ENCODE assay signal across 8 cellular contexts in the genomic region with DNA sequence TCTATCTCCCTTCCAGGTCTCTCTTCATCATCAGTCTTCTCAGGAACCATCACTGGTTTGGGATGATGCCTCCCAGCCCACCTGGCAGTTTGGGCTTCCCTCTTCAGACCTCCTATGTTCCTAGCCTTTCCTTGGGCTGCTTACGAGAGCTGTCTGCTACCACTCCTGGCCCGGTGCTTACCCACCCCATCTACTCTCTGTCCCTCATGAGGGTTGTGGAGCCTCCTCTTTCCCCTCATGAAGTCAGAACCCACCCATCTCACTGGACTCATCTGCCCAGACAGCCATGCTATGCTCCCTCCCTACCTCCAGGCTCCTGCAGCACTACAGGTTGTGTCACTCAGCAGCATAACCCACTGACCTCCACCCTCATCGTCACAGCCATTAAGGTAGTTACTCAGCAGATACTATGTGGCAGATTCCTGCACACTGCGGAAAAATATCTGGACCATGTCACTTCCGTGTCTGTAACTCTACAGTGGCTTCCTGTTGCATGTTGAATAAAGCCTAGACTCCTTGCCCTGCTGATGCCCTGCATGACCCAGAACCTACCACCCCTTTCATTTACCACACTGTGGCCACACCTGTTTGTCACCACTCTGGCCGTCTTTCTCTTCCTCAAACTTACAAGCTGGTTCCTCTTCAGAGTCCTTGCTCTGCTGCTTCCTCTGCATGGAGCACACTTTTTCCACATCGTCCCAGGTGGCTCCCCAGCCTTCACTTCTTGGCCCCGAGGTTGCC. TPM values are rescaled to one million over a fixed set of nuclear protein-coding genes. Genes with fewer than 3 reads are reported as not detected.
DNase-seq lines count a peak whose midpoint lies in the region; ATAC-seq and TF ChIP-seq lines count a peak whose summit lies in the region.

No MANE protein-coding gene starts in this region.

- TF ChIP-seq CTCF in GM13976 (IDR thresholded peaks at IDR 0.05; ENCODE audit: borderline replicate concordance, control extremely low read depth, extremely low read depth, insufficient read depth, missing control alignments) (no peak), NB4 (IDR thresholded peaks at IDR 0.05; ENCODE audit: low read depth, low read length) (no peak), upper lobe of right lung (IDR thresholded peaks at IDR 0.05) (no peak)

- in situ Hi-C loops in GM13976 (cut with MboI; ENCODE audit: low sequenced_read_pairs, unreplicated experiment), result no loop called here

- no peaks in the 10 kb centered on the region for H3K27me3 ChIP-seq in upper lobe of right lung

- peak; percentile 55 for ATAC-seq in GM21737 (IDR thresholded peaks at IDR 0.05; ENCODE audit: unreplicated experiment)
- ATAC-seq in upper lobe of right lung, result peak; percentile 52

- intact Hi-C loops in upper lobe of right lung (cut with DNase I), result no loop called here

- H3K27ac ChIP-seq in upper lobe of right lung, result peak overlapping the region; percentile 96

- no peaks in the 10 kb centered on the region for H3K9me3 ChIP-seq in upper lobe of right lung

- H3K36me3 ChIP-seq in upper lobe of right lung, result peaks cover 36% of the 10 kb centered on the region

- DNase-seq in GM13976 (ENCODE audit: low spot score), result peak; percentile 33
- peak; percentile 52 for DNase-seq in NB4 (ENCODE audit: low read depth)
- DNase-seq in ecto neural progenitor cell (ENCODE audit: low spot score), result peak; percentile 16
- DNase-seq in upper lobe of right lung, result peak; percentile 42
- no peak for DNase-seq in GM19238 (ENCODE audit: insufficient read length, low spot score)
- no peak for DNase-seq in DMS79 treated with DMSO at 0.1 percent for 48 hours (lab: John Stamatoyannopoulos, UW)
- no peak for DNase-seq in activated CD8-positive, alpha-beta memory T cell treated with anti-CD3 and anti-CD28 coated beads, Interleukin-2, amount 50 U/mL, for 4 hours

- H3K4me3 ChIP-seq in NB4 (ENCODE audit: low read depth, low read length) (peak overlapping the region; percentile 80), upper lobe of right lung (no peak overlapping the region)

- no peak for TF ChIP-seq POLR2A in NB4 (IDR thresholded peaks at IDR 0.05; ENCODE audit: extremely low read depth, insufficient read length)

- H3K4me1 ChIP-seq in upper lobe of right lung, result peaks cover 29% of the 10 kb centered on the region

RNA-seq across cellular contexts. Expression of gene DBNL, which starts 2.0 kb away (rescaled TPM):
- total RNA-seq in upper lobe of right lung, result 93.7 TPM

RNA-seq across cellular contexts. Expression of gene PGAM2, which starts 18.9 kb away (rescaled TPM):
- total RNA-seq in upper lobe of right lung, result 1.1 TPM

RNA-seq across cellular contexts. Expression of gene POLM, which starts 35.8 kb away (rescaled TPM):
- 26.8 TPM for total RNA-seq in upper lobe of right lung

RNA-seq across cellular contexts. Expression of gene SPDYE1, which starts 48.8 kb away (rescaled TPM):
- not detected for total RNA-seq in upper lobe of right lung

RNA-seq across cellular contexts. Expression of gene AEBP1, which starts 57.7 kb away (rescaled TPM):
- total RNA-seq in upper lobe of right lung, result 272 TPM

Comparison
In these comparisons a context has a peak if more than half of its experiments do, and no peak if none do; other contexts are left out.
1. DNase-seq: peak in GM13976 (single experiment), NB4 (single experiment), ecto neural progenitor cell (single experiment) and upper lobe of right lung (single experiment); none in GM19238 (single experiment), DMS79 treated with DMSO at 0.1 percent for 48 hours (single experiment) and activated CD8-positive, alpha-beta memory T cell treated with anti-CD3 and anti-CD28 coated beads, Interleukin-2, amount 50 U/mL, for 4 hours (single experiment).